ENCODE assay signal across 1 cellular context in the genomic region with DNA sequence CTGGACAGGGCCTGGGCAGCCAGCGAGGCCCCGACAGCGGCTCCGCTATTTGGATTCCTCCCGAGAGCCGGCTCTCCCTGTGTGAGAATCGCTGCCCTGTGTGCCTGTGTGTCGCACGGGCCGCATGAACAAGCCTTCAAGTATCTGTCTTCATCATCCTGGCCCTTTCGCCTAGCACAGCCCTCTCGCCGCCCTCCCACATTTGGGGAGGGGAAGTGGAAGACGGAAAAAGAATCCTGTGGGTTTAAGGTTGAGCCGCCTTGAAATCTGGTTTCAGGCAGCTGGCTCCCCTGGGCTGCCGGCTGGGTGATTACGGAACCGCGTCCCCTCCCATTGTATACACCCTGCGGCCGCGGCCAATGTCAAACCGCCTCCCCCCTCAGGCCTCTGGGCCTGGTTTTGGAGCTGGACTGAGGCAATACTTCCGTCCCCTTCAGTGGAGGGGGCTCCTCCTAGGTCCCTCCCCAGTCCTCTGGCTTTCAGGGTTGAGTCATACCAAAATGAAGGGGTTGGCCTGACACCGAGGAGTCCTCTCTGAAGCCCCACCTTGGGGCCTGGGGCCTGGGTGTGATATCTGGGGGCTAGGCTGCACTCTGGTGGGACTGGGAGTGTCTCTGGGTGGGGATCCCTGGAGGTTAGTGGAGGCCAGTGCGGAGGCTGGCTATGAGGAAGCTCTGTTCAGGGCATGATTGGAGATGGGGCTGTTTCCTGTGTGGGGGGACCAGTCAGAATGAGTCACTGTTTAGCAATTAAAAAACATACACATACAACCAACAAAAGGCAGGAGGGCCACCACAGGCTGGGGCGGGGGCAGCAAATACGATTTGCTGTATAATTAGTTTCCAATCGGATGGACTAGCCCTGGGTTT.
TF ChIP-seq lines count a peak whose summit lies in the region.

No MANE protein-coding gene starts in this region.

TF ChIP-seq in K562, 482 proteins besides CTCF, POLR2A, EP300 and RAD21 (continued from another document and continues in another):
- TF ChIP-seq ZBTB11 (CRISPR knock-in tag; IDR thresholded peaks at IDR 0.05): peak in 1 of 3 experiments; percentile 57; a peak in 1 of 6 replicates
- TF ChIP-seq, protein P1, sequence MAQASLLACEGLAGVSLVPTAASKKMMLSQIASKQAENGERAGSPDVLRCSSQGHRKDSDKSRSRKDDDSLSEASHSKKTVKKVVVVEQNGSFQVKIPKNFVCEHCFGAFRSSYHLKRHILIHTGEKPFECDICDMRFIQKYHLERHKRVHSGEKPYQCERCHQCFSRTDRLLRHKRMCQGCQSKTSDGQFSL (CRISPR knock-in tag; IDR thresholded peaks at IDR 0.05): peak; percentile 69; the same call in 1 of the 2 replicates
- TF ChIP-seq, protein P1 (tag; IDR thresholded peaks at IDR 0.05): peak in 1 of 2 experiments; percentile 65; a peak in 2 of 4 replicates
- peak in 1 of 3 experiments; percentile 26 for TF ChIP-seq YY1 (IDR thresholded peaks at IDR 0.05; ENCODE audit: borderline replicate concordance in 1 of 3, control insufficient read depth in 1 of 3, extremely low read depth in 1 of 3, insufficient read depth in 3 of 3, insufficient read length in 1 of 3, insufficient replicate concordance in 2 of 3, low read depth in 1 of 3, low read length in 2 of 3)
- TF ChIP-seq ZBED1 (IDR thresholded peaks at IDR 0.05): no peak
- TF ChIP-seq DIDO1 (tag; IDR thresholded peaks at IDR 0.05; ENCODE audit: low read depth): no peak
- TF ChIP-seq HSF4 (CRISPR knock-in tag; IDR thresholded peaks at IDR 0.05; ENCODE audit: borderline replicate concordance): no peak
- peak; percentile 35 for TF ChIP-seq CBFA2T2 (conservative IDR thresholded peaks at IDR 0.05)
- TF ChIP-seq LCOR (CRISPR knock-in tag; IDR thresholded peaks at IDR 0.05): peak; percentile 66; the same call in 1 of the 2 replicates
- no peak for TF ChIP-seq ATF1 (CRISPR knock-in tag; IDR thresholded peaks at IDR 0.05)
- TF ChIP-seq ATF1 (tag; IDR thresholded peaks at IDR 0.05): 0 out of 2 replicates have a peak, but pooled peaks have one; percentile 27
- no peak for TF ChIP-seq SREBF1 (IDR thresholded peaks at IDR 0.05; ENCODE audit: borderline replicate concordance, low read depth, low read length)
- peak; percentile 64 for TF ChIP-seq TCF3 (CRISPR knock-in tag; IDR thresholded peaks at IDR 0.05)
- TF ChIP-seq ETV5 (CRISPR knock-in tag; IDR thresholded peaks at IDR 0.05; ENCODE audit: low read depth): peak; percentile 38; the same call in 1 of the 2 replicates
- TF ChIP-seq, protein P2, sequence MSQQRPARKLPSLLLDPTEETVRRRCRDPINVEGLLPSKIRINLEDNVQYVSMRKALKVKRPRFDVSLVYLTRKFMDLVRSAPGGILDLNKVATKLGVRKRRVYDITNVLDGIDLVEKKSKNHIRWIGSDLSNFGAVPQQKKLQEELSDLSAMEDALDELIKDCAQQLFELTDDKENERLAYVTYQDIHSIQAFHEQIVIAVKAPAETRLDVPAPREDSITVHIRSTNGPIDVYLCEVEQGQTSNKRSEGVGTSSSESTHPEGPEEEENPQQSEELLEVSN (IDR thresholded peaks at IDR 0.05; ENCODE audit: borderline replicate concordance in 1 of 2, extremely low read depth in 1 of 2, insufficient read depth in 1 of 2, insufficient read length in 1 of 2, low read depth in 1 of 2, low read length in 1 of 2, poor library complexity in 1 of 2, severe bottlenecking in 1 of 2): peak in 1 of 2 experiments; percentile 13
- peak; percentile 72 for TF ChIP-seq ARID1B (IDR thresholded peaks at IDR 0.05)
- 0 out of 2 replicates have a peak, but pooled peaks have one; percentile 47 for TF ChIP-seq ZBTB40 (IDR thresholded peaks at IDR 0.05)
- no peak for TF ChIP-seq ZBTB40 (CRISPR knock-in tag; IDR thresholded peaks at IDR 0.05)
- TF ChIP-seq MCM5 (IDR thresholded peaks at IDR 0.05; ENCODE audit: low read depth): no peak
- TF ChIP-seq, protein P3, sequence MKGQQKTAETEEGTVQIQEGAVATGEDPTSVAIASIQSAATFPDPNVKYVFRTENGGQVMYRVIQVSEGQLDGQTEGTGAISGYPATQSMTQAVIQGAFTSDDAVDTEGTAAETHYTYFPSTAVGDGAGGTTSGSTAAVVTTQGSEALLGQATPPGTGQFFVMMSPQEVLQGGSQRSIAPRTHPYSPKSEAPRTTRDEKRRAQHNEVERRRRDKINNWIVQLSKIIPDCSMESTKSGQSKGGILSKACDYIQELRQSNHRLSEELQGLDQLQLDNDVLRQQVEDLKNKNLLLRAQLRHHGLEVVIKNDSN (CRISPR knock-in tag; IDR thresholded peaks at IDR 0.05): no peak
- TF ChIP-seq RBBP5 (IDR thresholded peaks at IDR 0.05; ENCODE audit: borderline replicate concordance, insufficient read depth, low read length, poor library complexity, severe bottlenecking): peak; percentile 67
- 0 out of 4 replicates have a peak, but pooled peaks of 1 of the 2 experiments have one; percentile 43 for TF ChIP-seq SIN3A (IDR thresholded peaks at IDR 0.05; ENCODE audit: borderline replicate concordance in 2 of 2, control insufficient read depth in 1 of 2, low read depth in 2 of 2, low read length in 2 of 2)
- TF ChIP-seq, protein P4, sequence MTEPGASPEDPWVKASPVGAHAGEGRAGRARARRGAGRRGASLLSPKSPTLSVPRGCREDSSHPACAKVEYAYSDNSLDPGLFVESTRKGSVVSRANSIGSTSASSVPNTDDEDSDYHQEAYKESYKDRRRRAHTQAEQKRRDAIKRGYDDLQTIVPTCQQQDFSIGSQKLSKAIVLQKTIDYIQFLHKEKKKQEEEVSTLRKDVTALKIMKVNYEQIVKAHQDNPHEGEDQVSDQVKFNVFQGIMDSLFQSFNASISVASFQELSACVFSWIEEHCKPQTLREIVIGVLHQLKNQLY (CRISPR knock-in tag; conservative IDR thresholded peaks at IDR 0.05): no peak
- TF ChIP-seq ID3 (CRISPR knock-in tag; IDR thresholded peaks at IDR 0.05): no peak
- TF ChIP-seq ID3 (tag; IDR thresholded peaks at IDR 0.05): peak; percentile 40; the same call in 1 of the 2 replicates
- TF ChIP-seq POLR2G (IDR thresholded peaks at IDR 0.05; ENCODE audit: low read depth, low read length): peak; percentile 85
- peak in 1 of 2 experiments; percentile 20; a peak in 1 of 4 replicates for TF ChIP-seq HDAC1 (IDR thresholded peaks at IDR 0.05)
- TF ChIP-seq ATF7 (IDR thresholded peaks at IDR 0.05): peak; percentile 59; the same call in 1 of the 2 replicates
- peak; percentile 35 for TF ChIP-seq MYC (IDR thresholded peaks at IDR 0.05; ENCODE audit: low read depth, low read length)
- TF ChIP-seq MYC (CRISPR knock-in tag; IDR thresholded peaks at IDR 0.05; ENCODE audit: borderline replicate concordance, low read depth): no peak
- 0 out of 2 replicates have a peak, but pooled peaks have one; percentile 23 for TF ChIP-seq AFF4 (CRISPR knock-in tag; IDR thresholded peaks at IDR 0.05)
- TF ChIP-seq SMARCA4 (IDR thresholded peaks at IDR 0.05): peak; percentile 63; the same call in 1 of the 2 replicates
